ENCODE assay signal across 34 cellular contexts in genomic region chr3:129375099-129375498, GRCh38. TPM values are rescaled to one million over a fixed set of nuclear protein-coding genes. Genes with fewer than 3 reads are reported as not detected.
"Had no signal": no experiment of that assay in that cellular context is flagged by ENCODE, and none has a peak within 500 bp of the region (broad histone marks: within the 10 kb centered on the region; RNA-seq: fewer than 3 reads in every experiment).

No MANE protein-coding gene starts in this region.

- H3K4me3 Mint-ChIP-seq: activated CD8-positive, alpha-beta memory T cell treated with anti-CD3 and anti-CD28 coated beads, Interleukin-2, amount 10 ng/mL, durations not matched to agents 7 days and 5 days; activated CD8-positive, alpha-beta T cell treated with anti-CD3 and anti-CD28 coated beads, Interleukin-2, amount 10 ng/mL, durations not matched to agents 7 days and 5 days; activated naive CD4-positive, alpha-beta T cell treated with anti-CD3 and anti-CD28 coated beads for 36 hours; activated naive CD4-positive, alpha-beta T cell treated with anti-CD3 and anti-CD28 coated beads, Interleukin-2, amount 50 U/mL, for 24 hours; activated naive CD8-positive, alpha-beta T cell treated with anti-CD3 and anti-CD28 coated beads for 36 hours; activated naive CD8-positive, alpha-beta T cell treated with anti-CD3 and anti-CD28 coated beads, Interleukin-2, amount 50 U/mL, for 24 hours; activated T-helper 1 cell treated with anti-CD3 and anti-CD28 coated beads, Interleukin-12 subunit alpha, Interleukin-12 subunit beta, Interleukin-2, Interleukin-4 antibody, amounts not matched to agents 30 ng/mL and 10 ng/mL and 1 ng/mL, durations not matched to agents 14 hours and 24 hours and 36 hours; effector memory CD8-positive, alpha-beta T cell; T-helper 17 cell; T-helper 2 cell treated with Interferon-gamma antibody and Interleukin-4, amounts not matched to agents 5 μg/mL and 100 μg/mL, for 36 hours had no signal

- H3K4me1 ChIP-seq: adrenal gland, body of pancreas, esophagus squamous epithelium had no signal

- H3K27ac Mint-ChIP-seq: activated CD8-positive, alpha-beta memory T cell treated with anti-CD3 and anti-CD28 coated beads, Interleukin-2, amount 10 ng/mL, durations not matched to agents 7 days and 5 days; activated CD8-positive, alpha-beta T cell treated with anti-CD3 and anti-CD28 coated beads, Interleukin-2, amount 10 ng/mL, durations not matched to agents 7 days and 5 days; activated naive CD4-positive, alpha-beta T cell treated with anti-CD3 and anti-CD28 coated beads for 36 hours; activated naive CD4-positive, alpha-beta T cell treated with anti-CD3 and anti-CD28 coated beads, Interleukin-2, amount 50 U/mL, for 24 hours; activated naive CD8-positive, alpha-beta T cell treated with anti-CD3 and anti-CD28 coated beads for 36 hours; activated naive CD8-positive, alpha-beta T cell treated with anti-CD3 and anti-CD28 coated beads, Interleukin-2, amount 50 U/mL, for 24 hours; activated T-helper 1 cell treated with anti-CD3 and anti-CD28 coated beads, Interleukin-12 subunit alpha, Interleukin-12 subunit beta, Interleukin-2, Interleukin-4 antibody, amounts not matched to agents 30 ng/mL and 10 ng/mL and 1 ng/mL, durations not matched to agents 14 hours and 24 hours and 36 hours; activated T-helper 2 cell treated with anti-CD3 and anti-CD28 coated beads, Interferon-gamma antibody, Interleukin-2, Interleukin-4, amounts not matched to agents 10 μg/mL and 5 μg/mL and 100 μg/mL, durations not matched to agents 14 hours and 24 hours and 36 hours; T-helper 17 cell; T-helper 2 cell treated with Interferon-gamma antibody and Interleukin-4, amounts not matched to agents 5 μg/mL and 100 μg/mL, for 36 hours had no signal

- DNase-seq: activated CD4-positive, alpha-beta T cell treated with anti-CD3 and anti-CD28 coated beads for 48 hours; activated CD4-positive, alpha-beta T cell treated with anti-CD3 and anti-CD28 coated beads, Interleukin-2, amount 50 U/mL, for 1 hour; activated CD4-positive, alpha-beta T cell treated with anti-CD3 and anti-CD28 coated beads, Interleukin-2, amount 50 U/mL, for 48 hours; activated CD8-positive, alpha-beta memory T cell treated with anti-CD3 and anti-CD28 coated beads, Interleukin-2, amount 10 ng/mL, durations not matched to agents 7 days and 5 days; activated CD8-positive, alpha-beta memory T cell treated with anti-CD3 and anti-CD28 coated beads, Interleukin-2, amount 50 U/mL, for 4 hours; activated CD8-positive, alpha-beta T cell treated with anti-CD3 and anti-CD28 coated beads, Interleukin-2, amount 10 ng/mL, durations not matched to agents 7 days and 5 days; activated effector memory CD4-positive, alpha-beta T cell treated with anti-CD3 and anti-CD28 coated beads, Interleukin-2, amount 50 U/mL, for 16 hours; activated naive CD4-positive, alpha-beta T cell treated with anti-CD3 and anti-CD28 coated beads for 36 hours; activated naive CD8-positive, alpha-beta T cell treated with anti-CD3 and anti-CD28 coated beads for 36 hours; activated naive CD8-positive, alpha-beta T cell treated with anti-CD3 and anti-CD28 coated beads, Interleukin-2, amount 50 U/mL, for 24 hours; activated T-cell treated with anti-CD3 and anti-CD28 coated beads, Interleukin-2, amount 50 U/mL, for 1 hour; activated T-cell treated with anti-CD3 and anti-CD28 coated beads, Interleukin-2, amount 50 U/mL, for 48 hours; adrenal gland; amygdala; aorta; body of pancreas; caudate nucleus; cortex of kidney; dermis blood vessel endothelial cell; effector CD4-positive, alpha-beta T cell; effector memory CD8-positive, alpha-beta T cell; esophagus squamous epithelium; foreskin fibroblast; head of caudate nucleus; T-helper 1 cell; T-helper 17 cell; T1000 had no signal

- H3K9me3 ChIP-seq: adrenal gland, body of pancreas, esophagus squamous epithelium had no signal

- H3K27me3 Mint-ChIP-seq: activated CD8-positive, alpha-beta memory T cell treated with anti-CD3 and anti-CD28 coated beads, Interleukin-2, amount 10 ng/mL, durations not matched to agents 7 days and 5 days; activated naive CD4-positive, alpha-beta T cell treated with anti-CD3 and anti-CD28 coated beads, Interleukin-2, amount 50 U/mL, for 24 hours; activated naive CD8-positive, alpha-beta T cell treated with anti-CD3 and anti-CD28 coated beads for 36 hours; activated naive CD8-positive, alpha-beta T cell treated with anti-CD3 and anti-CD28 coated beads, Interleukin-2, amount 50 U/mL, for 24 hours; effector memory CD8-positive, alpha-beta T cell; T-helper 17 cell had no signal

- H3K4me3 ChIP-seq: adrenal gland, body of pancreas, esophagus squamous epithelium had no signal

- H3K36me3 Mint-ChIP-seq: activated CD8-positive, alpha-beta memory T cell treated with anti-CD3 and anti-CD28 coated beads, Interleukin-2, amount 10 ng/mL, durations not matched to agents 7 days and 5 days; activated naive CD8-positive, alpha-beta T cell treated with anti-CD3 and anti-CD28 coated beads for 36 hours had no signal

- ATAC-seq: activated CD8-positive, alpha-beta memory T cell treated with anti-CD3 and anti-CD28 coated beads, Interleukin-2, amount 10 ng/mL, durations not matched to agents 7 days and 5 days; activated CD8-positive, alpha-beta T cell treated with anti-CD3 and anti-CD28 coated beads, Interleukin-2, amount 10 ng/mL, durations not matched to agents 7 days and 5 days; activated naive CD8-positive, alpha-beta T cell treated with anti-CD3 and anti-CD28 coated beads, Interleukin-2, amount 50 U/mL, for 24 hours; body of pancreas; effector memory CD8-positive, alpha-beta T cell; T-helper 17 cell had no signal

- H3K27me3 ChIP-seq: adrenal gland, body of pancreas, esophagus squamous epithelium had no signal

- H3K9me3 Mint-ChIP-seq: activated naive CD4-positive, alpha-beta T cell treated with anti-CD3 and anti-CD28 coated beads for 36 hours; activated naive CD4-positive, alpha-beta T cell treated with anti-CD3 and anti-CD28 coated beads, Interleukin-2, amount 50 U/mL, for 24 hours; activated naive CD8-positive, alpha-beta T cell treated with anti-CD3 and anti-CD28 coated beads for 36 hours; activated naive CD8-positive, alpha-beta T cell treated with anti-CD3 and anti-CD28 coated beads, Interleukin-2, amount 50 U/mL, for 24 hours; activated T-helper 1 cell treated with anti-CD3 and anti-CD28 coated beads, Interleukin-12 subunit alpha, Interleukin-12 subunit beta, Interleukin-2, Interleukin-4 antibody, amounts not matched to agents 30 ng/mL and 10 ng/mL and 1 ng/mL, durations not matched to agents 14 hours and 24 hours and 36 hours; activated T-helper 2 cell treated with anti-CD3 and anti-CD28 coated beads, Interferon-gamma antibody, Interleukin-2, Interleukin-4, amounts not matched to agents 10 μg/mL and 5 μg/mL and 100 μg/mL, durations not matched to agents 14 hours and 24 hours and 36 hours; effector memory CD8-positive, alpha-beta T cell had no signal

- H3K27ac ChIP-seq: adrenal gland, body of pancreas, epithelial cell of prostate, esophagus squamous epithelium had no signal

- H3K4me1 Mint-ChIP-seq: activated CD8-positive, alpha-beta memory T cell treated with anti-CD3 and anti-CD28 coated beads, Interleukin-2, amount 10 ng/mL, durations not matched to agents 7 days and 5 days; activated naive CD4-positive, alpha-beta T cell treated with anti-CD3 and anti-CD28 coated beads, Interleukin-2, amount 50 U/mL, for 24 hours; activated naive CD8-positive, alpha-beta T cell treated with anti-CD3 and anti-CD28 coated beads for 36 hours; activated naive CD8-positive, alpha-beta T cell treated with anti-CD3 and anti-CD28 coated beads, Interleukin-2, amount 50 U/mL, for 24 hours; T-helper 17 cell had no signal

- H3K36me3 ChIP-seq: adrenal gland, esophagus squamous epithelium had no signal

RNA-seq across cellular contexts. Expression of gene EFCAB12, which starts 53.3 kb away (rescaled TPM):
- total RNA-seq: chondrocyte, dermis blood vessel endothelial cell had no signal
- polyA plus RNA-seq: fibroblast of lung had no signal
